Comparison of ENCODE assay signal across 20 cellular contexts in the genomic region with DNA sequence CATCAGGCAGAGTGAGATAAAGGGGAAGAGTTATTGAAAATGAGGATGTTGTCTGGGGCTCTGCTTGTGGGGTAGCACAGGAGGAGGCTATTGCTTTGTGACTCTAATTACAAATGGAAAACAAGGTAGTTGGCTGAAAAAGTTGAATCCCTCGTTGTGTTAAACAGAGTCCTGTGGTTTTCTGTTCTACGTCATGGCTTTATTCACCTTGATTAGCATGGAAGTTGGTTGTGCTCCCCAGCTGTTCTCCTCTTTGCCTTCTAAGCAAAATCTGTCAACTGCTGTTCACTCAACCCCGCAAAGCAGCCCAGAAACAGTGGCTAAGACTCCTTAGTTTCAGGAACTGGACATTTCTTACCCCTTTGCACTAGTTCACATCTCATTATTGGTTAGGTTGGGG.
DNase-seq lines count a peak whose midpoint lies in the region; ATAC-seq, FAIRE-seq and TF ChIP-seq lines count a peak whose summit lies in the region.
"Had no signal": no experiment of that assay in that cellular context is flagged by ENCODE, and none has a peak within 500 bp of the region (broad histone marks: within the 10 kb centered on the region; RNA-seq: fewer than 3 reads in every experiment).

No MANE protein-coding gene starts in this region.

- H3F3A ChIP-seq in smooth muscle cell (ENCODE audit: low read depth) = peaks cover 4% of the 10 kb centered on the region

- no peaks in the 10 kb centered on the region for H3K4me1 ChIP-seq in naive thymus-derived CD4-positive, alpha-beta T cell (ENCODE audit: control insufficient read depth in 2 of 2, insufficient read depth in 2 of 2, low read length in 2 of 2)
- peaks cover 14% of the 10 kb centered on the region for H3K4me1 ChIP-seq in smooth muscle cell (ENCODE audit: low read depth)
- H3K4me1 ChIP-seq: A549 had no signal

- TF ChIP-seq CTCF in D721Med (IDR thresholded peaks at IDR 0.05; ENCODE audit: insufficient read depth, missing control alignments) (no peak), WTC11 (IDR thresholded peaks at IDR 0.05) (no peak), smooth muscle cell (IDR thresholded peaks at IDR 0.05; ENCODE audit: borderline replicate concordance, insufficient read depth, poor library complexity, severe bottlenecking) (no peak)

- H3K4me3 ChIP-seq in naive thymus-derived CD4-positive, alpha-beta T cell (ENCODE audit: low read length) = no peak overlapping the region
- H3K4me3 ChIP-seq in smooth muscle cell = no peak overlapping the region
- H3K4me3 ChIP-seq: A549, GM12878 had no signal

- peak; percentile 41 for ATAC-seq in WTC11
- ATAC-seq in naive thymus-derived CD4-positive, alpha-beta T cell = peak; percentile 36
- ATAC-seq: A549, GM12878, HCT116 had no signal

- POLR2A ChIA-PET in WTC11 (lab: Charles Lee) = no interaction called here
- POLR2A ChIA-PET in naive thymus-derived CD4-positive, alpha-beta T cell (lab: Charles Lee) = no interaction called here

- H3K4me1 Mint-ChIP-seq in WTC11 = peaks cover 34% of the 10 kb centered on the region
- no peaks in the 10 kb centered on the region for H3K4me1 Mint-ChIP-seq in naive thymus-derived CD4-positive, alpha-beta T cell

- CTCF ChIA-PET in WTC11 (lab: Charles Lee) = no interaction called here
- CTCF ChIA-PET in naive thymus-derived CD4-positive, alpha-beta T cell (lab: Charles Lee) = no interaction called here

- peak; percentile 56 for FAIRE-seq in D721Med (lab: Jason Lieb, UNC)
- FAIRE-seq: A549, GM12878, GM18507 had no signal

- no peaks in the 10 kb centered on the region for H4K20me1 ChIP-seq in smooth muscle cell (ENCODE audit: low read depth)

- H3K4me3 Mint-ChIP-seq in WTC11 = no peak overlapping the region
- no peak overlapping the region for H3K4me3 Mint-ChIP-seq in naive thymus-derived CD4-positive, alpha-beta T cell
- H3K4me3 Mint-ChIP-seq: CD14-positive monocyte, IgD-negative memory B cell had no signal

- peaks cover 6% of the 10 kb centered on the region for H3K27me3 Mint-ChIP-seq in WTC11 (ENCODE audit: low read depth)
- peaks cover 12 to 21% (median 14%) of the 10 kb centered on the region in 5 donors for H3K27me3 Mint-ChIP-seq in naive thymus-derived CD4-positive, alpha-beta T cell

- H3K27ac ChIP-seq in naive thymus-derived CD4-positive, alpha-beta T cell (ENCODE audit: low read depth, low read length) = no peak overlapping the region
- H3K27ac ChIP-seq in smooth muscle cell (ENCODE audit: low read depth) = no peak overlapping the region
- H3K27ac ChIP-seq: A549 had no signal

- no peak for DNase-seq in D721Med (ENCODE audit: insufficient read length, low spot score)
- peak; percentile 20 for DNase-seq in NCI-H146 treated with DMSO at 0.1 percent for 48 hours (lab: John Stamatoyannopoulos, UW; ENCODE audit: unreplicated experiment)
- no peak for DNase-seq in WTC11 (ENCODE audit: low spot score)
- DNase-seq in naive thymus-derived CD4-positive, alpha-beta T cell = no peak
- DNase-seq in ureter (ENCODE audit: low spot score) = no peak
- no peak for DNase-seq in islet precursor cell
- no peak for DNase-seq in smooth muscle cell (lab: John Stamatoyannopoulos, UW; ENCODE audit: unreplicated experiment)
- no peak for DNase-seq in NOMO-1 (lab: John Stamatoyannopoulos, UW; ENCODE audit: unreplicated experiment in 2 of 2)
- DNase-seq: Caco-2, DMS79, NCI-H1436 treated with DMSO at 0.1 percent for 48 hours, NCI-H446 treated with DMSO at 0.1 percent for 48 hours, NCI-H774, SIG-M5 had no signal

- peaks cover 9% of the 10 kb centered on the region for H3K9me3 Mint-ChIP-seq in WTC11
- H3K9me3 Mint-ChIP-seq in naive thymus-derived CD4-positive, alpha-beta T cell = peaks cover 0 to 3% (median 0%) of the 10 kb centered on the region in 11 donors

- no peaks in the 10 kb centered on the region for H3K9me3 ChIP-seq in naive thymus-derived CD4-positive, alpha-beta T cell (ENCODE audit: control insufficient read depth in 2 of 3, low read length in 3 of 3)
- no peaks in the 10 kb centered on the region for H3K9me3 ChIP-seq in smooth muscle cell (replicated peaks; ENCODE audit: low read depth)
- H3K9me3 ChIP-seq: A549, Caco-2 had no signal

- H3K36me3 Mint-ChIP-seq in WTC11 = no peaks in the 10 kb centered on the region
- H3K36me3 Mint-ChIP-seq in naive thymus-derived CD4-positive, alpha-beta T cell = no peaks in the 10 kb centered on the region
- H3K36me3 Mint-ChIP-seq: CD14-positive monocyte had no signal

- H3K4me2 ChIP-seq in smooth muscle cell = no peak overlapping the region
- H3K4me2 ChIP-seq: A549 had no signal

- no peaks in the 10 kb centered on the region for H3K79me2 ChIP-seq in smooth muscle cell (ENCODE audit: low read depth)

- H3K27ac Mint-ChIP-seq in WTC11 = 0 out of 2 replicates have a peak overlapping the region, but pooled peaks have one; percentile 20
- no peak overlapping the region for H3K27ac Mint-ChIP-seq in naive thymus-derived CD4-positive, alpha-beta T cell
- H3K27ac Mint-ChIP-seq: CD14-positive monocyte, IgD-negative memory B cell had no signal

- intact Hi-C loops in naive thymus-derived CD4-positive, alpha-beta T cell (cut with micrococcal nuclease) = no loop called here

- no peak overlapping the region for H2AFZ ChIP-seq in smooth muscle cell (ENCODE audit: low read depth)

- no peaks in the 10 kb centered on the region for H3K36me3 ChIP-seq in naive thymus-derived CD4-positive, alpha-beta T cell (ENCODE audit: control insufficient read depth in 2 of 3, insufficient read depth in 3 of 3, low read length in 3 of 3)
- no peaks in the 10 kb centered on the region for H3K36me3 ChIP-seq in smooth muscle cell (ENCODE audit: low read depth)

- 36% methylated on average over 3 of the region's 3 CpGs for WGBS in smooth muscle cell (ENCODE audit: low lambda C conversion rate)

- no peak overlapping the region for H3K9ac ChIP-seq in smooth muscle cell (ENCODE audit: low read depth)

- no peaks in the 10 kb centered on the region for H3K27me3 ChIP-seq in naive thymus-derived CD4-positive, alpha-beta T cell (ENCODE audit: control insufficient read depth in 2 of 2, insufficient read depth in 2 of 2, low read length in 2 of 2)
- no peaks in the 10 kb centered on the region for H3K27me3 ChIP-seq in smooth muscle cell (ENCODE audit: low read depth)

TF ChIP-seq in WTC11, 78 proteins besides CTCF, POLR2A, EP300 and RAD21 (continues in another document):
- no peak for TF ChIP-seq ESRRA (CRISPR knock-in tag; IDR thresholded peaks at IDR 0.05; ENCODE audit: borderline replicate concordance)
- TF ChIP-seq SP1 (CRISPR knock-in tag; conservative IDR thresholded peaks at IDR 0.05) = no peak
- TF ChIP-seq ZNF232 (CRISPR knock-in tag; IDR thresholded peaks at IDR 0.05) = no peak
- no peak for TF ChIP-seq MYBL2 (CRISPR knock-in tag; IDR thresholded peaks at IDR 0.05)
- no peak for TF ChIP-seq FOXP1 (CRISPR knock-in tag; IDR thresholded peaks at IDR 0.05; ENCODE audit: borderline replicate concordance)
- TF ChIP-seq, protein P1, sequence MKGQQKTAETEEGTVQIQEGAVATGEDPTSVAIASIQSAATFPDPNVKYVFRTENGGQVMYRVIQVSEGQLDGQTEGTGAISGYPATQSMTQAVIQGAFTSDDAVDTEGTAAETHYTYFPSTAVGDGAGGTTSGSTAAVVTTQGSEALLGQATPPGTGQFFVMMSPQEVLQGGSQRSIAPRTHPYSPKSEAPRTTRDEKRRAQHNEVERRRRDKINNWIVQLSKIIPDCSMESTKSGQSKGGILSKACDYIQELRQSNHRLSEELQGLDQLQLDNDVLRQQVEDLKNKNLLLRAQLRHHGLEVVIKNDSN (CRISPR knock-in tag; IDR thresholded peaks at IDR 0.05) = no peak
- TF ChIP-seq ELF4 (CRISPR knock-in tag; IDR thresholded peaks at IDR 0.05; ENCODE audit: low read depth) = no peak
- TF ChIP-seq, protein P2, sequence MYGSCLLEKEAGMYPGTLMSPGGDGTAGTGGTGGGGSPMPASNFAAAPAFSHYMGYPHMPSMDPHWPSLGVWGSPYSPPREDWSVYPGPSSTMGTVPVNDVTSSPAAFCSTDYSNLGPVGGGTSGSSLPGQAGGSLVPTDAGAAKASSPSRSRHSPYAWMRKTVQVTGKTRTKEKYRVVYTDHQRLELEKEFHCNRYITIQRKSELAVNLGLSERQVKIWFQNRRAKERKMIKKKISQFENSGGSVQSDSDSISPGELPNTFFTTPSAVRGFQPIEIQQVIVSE (CRISPR knock-in tag; IDR thresholded peaks at IDR 0.05; ENCODE audit: borderline replicate concordance) = no peak
- TF ChIP-seq, protein P3, sequence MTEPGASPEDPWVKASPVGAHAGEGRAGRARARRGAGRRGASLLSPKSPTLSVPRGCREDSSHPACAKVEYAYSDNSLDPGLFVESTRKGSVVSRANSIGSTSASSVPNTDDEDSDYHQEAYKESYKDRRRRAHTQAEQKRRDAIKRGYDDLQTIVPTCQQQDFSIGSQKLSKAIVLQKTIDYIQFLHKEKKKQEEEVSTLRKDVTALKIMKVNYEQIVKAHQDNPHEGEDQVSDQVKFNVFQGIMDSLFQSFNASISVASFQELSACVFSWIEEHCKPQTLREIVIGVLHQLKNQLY (CRISPR knock-in tag; IDR thresholded peaks at IDR 0.05) = no peak
- no peak for TF ChIP-seq NR3C1 (CRISPR knock-in tag; conservative IDR thresholded peaks at IDR 0.05; ENCODE audit: low read depth)
- TF ChIP-seq, protein P4, sequence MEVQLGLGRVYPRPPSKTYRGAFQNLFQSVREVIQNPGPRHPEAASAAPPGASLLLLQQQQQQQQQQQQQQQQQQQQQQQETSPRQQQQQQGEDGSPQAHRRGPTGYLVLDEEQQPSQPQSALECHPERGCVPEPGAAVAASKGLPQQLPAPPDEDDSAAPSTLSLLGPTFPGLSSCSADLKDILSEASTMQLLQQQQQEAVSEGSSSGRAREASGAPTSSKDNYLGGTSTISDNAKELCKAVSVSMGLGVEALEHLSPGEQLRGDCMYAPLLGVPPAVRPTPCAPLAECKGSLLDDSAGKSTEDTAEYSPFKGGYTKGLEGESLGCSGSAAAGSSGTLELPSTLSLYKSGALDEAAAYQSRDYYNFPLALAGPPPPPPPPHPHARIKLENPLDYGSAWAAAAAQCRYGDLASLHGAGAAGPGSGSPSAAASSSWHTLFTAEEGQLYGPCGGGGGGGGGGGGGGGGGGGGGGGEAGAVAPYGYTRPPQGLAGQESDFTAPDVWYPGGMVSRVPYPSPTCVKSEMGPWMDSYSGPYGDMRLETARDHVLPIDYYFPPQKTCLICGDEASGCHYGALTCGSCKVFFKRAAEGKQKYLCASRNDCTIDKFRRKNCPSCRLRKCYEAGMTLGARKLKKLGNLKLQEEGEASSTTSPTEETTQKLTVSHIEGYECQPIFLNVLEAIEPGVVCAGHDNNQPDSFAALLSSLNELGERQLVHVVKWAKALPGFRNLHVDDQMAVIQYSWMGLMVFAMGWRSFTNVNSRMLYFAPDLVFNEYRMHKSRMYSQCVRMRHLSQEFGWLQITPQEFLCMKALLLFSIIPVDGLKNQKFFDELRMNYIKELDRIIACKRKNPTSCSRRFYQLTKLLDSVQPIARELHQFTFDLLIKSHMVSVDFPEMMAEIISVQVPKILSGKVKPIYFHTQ (CRISPR knock-in tag; IDR thresholded peaks at IDR 0.05) = no peak
